ENCODE assay signal across 8 cellular contexts in the genomic region with DNA sequence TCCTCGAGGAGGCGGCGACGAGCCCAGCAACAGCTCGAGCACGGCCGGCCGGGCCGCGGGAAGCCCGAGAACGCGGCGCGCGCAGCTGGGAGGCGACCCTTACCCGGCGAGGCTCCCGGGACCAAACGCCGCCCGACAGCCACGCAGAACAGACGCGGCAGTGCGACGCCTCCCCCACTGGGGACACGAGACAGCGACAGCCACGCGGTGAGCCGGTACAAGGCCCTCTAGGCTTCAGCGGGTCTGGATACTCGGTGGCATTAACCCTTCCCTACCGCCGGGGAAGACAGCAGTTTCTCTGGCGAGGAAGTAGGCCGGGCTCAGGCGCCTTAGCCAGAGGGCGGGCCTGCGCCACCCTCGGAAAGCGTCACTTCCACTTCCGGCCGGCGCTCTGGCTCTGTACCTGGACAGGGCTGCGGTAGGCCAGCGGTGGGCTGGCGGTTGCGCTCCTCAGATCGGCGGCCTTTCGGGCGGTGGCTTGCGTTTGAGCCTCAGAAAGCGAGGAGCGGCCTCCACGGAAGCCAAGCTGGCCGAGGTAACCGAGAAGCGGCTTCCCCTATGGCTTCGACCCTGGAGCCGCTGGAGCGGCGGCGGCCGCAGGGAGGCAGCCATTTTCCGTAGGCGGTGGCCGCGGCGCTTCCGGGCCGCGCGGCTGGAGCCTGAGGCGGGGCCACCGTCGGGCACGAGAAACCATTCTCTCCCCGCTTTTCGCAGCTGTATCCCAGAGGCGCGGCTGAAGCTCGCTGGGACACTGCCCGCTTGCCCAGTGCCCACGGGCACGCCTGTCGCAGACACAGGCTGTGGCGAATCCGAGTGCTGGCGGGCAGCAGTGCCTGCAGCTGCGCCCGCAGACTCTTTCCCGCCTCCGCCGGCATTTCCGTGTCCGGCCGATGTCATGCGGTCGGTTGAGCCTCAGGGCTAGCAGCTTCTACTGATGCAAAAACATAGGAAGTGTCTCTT. TPM values are rescaled to one million over a fixed set of nuclear protein-coding genes. Genes with fewer than 3 reads are reported as not detected.
DNase-seq lines count a peak whose midpoint lies in the region; ATAC-seq and TF ChIP-seq lines count a peak whose summit lies in the region.

A gene with protein sequence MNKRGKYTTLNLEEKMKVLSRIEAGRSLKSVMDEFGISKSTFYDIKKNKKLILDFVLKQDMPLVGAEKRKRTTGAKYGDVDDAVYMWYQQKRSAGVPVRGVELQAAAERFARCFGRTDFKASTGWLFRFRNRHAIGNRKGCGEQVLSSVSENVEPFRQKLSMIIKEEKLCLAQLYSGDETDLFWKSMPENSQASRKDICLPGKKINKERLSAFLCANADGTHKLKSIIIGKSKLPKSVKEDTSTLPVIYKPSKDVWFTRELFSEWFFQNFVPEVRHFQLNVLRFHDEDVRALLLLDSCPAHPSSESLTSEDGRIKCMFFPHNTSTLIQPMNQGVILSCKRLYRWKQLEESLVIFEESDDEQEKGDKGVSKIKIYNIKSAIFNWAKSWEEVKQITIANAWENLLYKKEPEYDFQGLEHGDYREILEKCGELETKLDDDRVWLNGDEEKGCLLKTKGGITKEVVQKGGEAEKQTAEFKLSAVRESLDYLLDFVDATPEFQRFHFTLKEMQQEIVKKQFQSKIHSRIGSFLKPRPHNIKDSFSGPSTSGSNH (minus strand): TSS at position 322 of the 960 bp plus-strand sequence. CDS start 4,816 bp downstream, outside the sequence.
A gene (plus strand): TSS at position 389 of the 960 bp plus-strand sequence. CDS start 2,932 bp downstream, outside the sequence.

- peak; percentile 82 to 93 (median 85) for DNase-seq in CD4-positive, alpha-beta memory T cell
- DNase-seq in HK-2 (ENCODE audit: unreplicated experiment): peak; percentile 84
- peak; percentile 94 for DNase-seq in NOMO-1 treated with dmso at 0.1 percent for 144 hours (lab: John Stamatoyannopoulos, UW; ENCODE audit: unreplicated experiment)
- peak; percentile 83 for DNase-seq in activated CD8-positive, alpha-beta memory T cell treated with anti-CD3 and anti-CD28 coated beads, Interleukin-2, amount 50 U/mL, for 4 hours
- peak; percentile 73 for DNase-seq in endothelial cell (ENCODE audit: low spot score)
- peak; percentile 96 for DNase-seq in midbrain (lab: John Stamatoyannopoulos, UW)
- peak; percentile 63 to 69 for DNase-seq in stimulated activated CD8-positive, alpha-beta memory T cell treated with anti-CD3 and anti-CD28 coated beads, Interleukin-15, amount 100 ng/mL, for 4 hours (ENCODE audit: low read depth in 2 of 2)

- POLR2A ChIA-PET in CD4-positive, alpha-beta memory T cell (lab: Charles Lee; ENCODE audit: partially characterized antibody): interaction anchor here (0.6 to 5.3 kb wide), 23 partner anchors 10 to 204 kb away, joined by 3 to 76 read pairs (median 4); a partner anchor contains a TSS

- H3K27ac Mint-ChIP-seq in CD4-positive, alpha-beta memory T cell: peak within 1 kb of the TSS; percentile 64 to 84 (median 82)
- H3K27ac Mint-ChIP-seq in endothelial cell (ENCODE audit: unreplicated experiment): peak within 1 kb of the TSS; percentile 57

- H3K9me3 Mint-ChIP-seq in CD4-positive, alpha-beta memory T cell: peaks cover 0 to 65% (median 51%) of the 10 kb centered on the region in 8 donors
- H3K9me3 Mint-ChIP-seq in endothelial cell (ENCODE audit: unreplicated experiment): peaks cover 14% of the 10 kb centered on the region

- CTCF ChIA-PET in CD4-positive, alpha-beta memory T cell (lab: Charles Lee; ENCODE audit: partially characterized antibody): interaction anchor here (0.6 to 3.2 kb wide), 8 partner anchors 10 to 274 kb away, joined by 3 to 10 read pairs (median 3); a partner anchor contains a TSS

- intact Hi-C loops in CD4-positive, alpha-beta memory T cell (cut with micrococcal nuclease): loop anchor here (1.0 to 2.0 kb wide), 6 partner anchors 22 to 195 kb away; a partner anchor contains a TSS

- peaks cover 16% of the 10 kb centered on the region for H3K4me1 ChIP-seq in CD4-positive, alpha-beta memory T cell (ENCODE audit: insufficient read depth, low read length)

- peaks cover 21% of the 10 kb centered on the region for H3K36me3 ChIP-seq in CD4-positive, alpha-beta memory T cell (ENCODE audit: insufficient read depth, low read length)

- peaks cover 7 to 38% of the 10 kb centered on the region in 2 donors for H3K9me3 ChIP-seq in CD4-positive, alpha-beta memory T cell (ENCODE audit: control insufficient read depth in 1 of 2, low read length in 2 of 2)

- TF ChIP-seq CTCF in endothelial cell (IDR thresholded peaks at IDR 0.05; ENCODE audit: unreplicated experiment): no peak

- H3K27me3 Mint-ChIP-seq in CD4-positive, alpha-beta memory T cell: no peaks in the 10 kb centered on the region
- peaks cover 5% of the 10 kb centered on the region for H3K27me3 Mint-ChIP-seq in endothelial cell (ENCODE audit: unreplicated experiment)

- ATAC-seq in GM19452 (IDR thresholded peaks at IDR 0.05; ENCODE audit: unreplicated experiment): peak; percentile 97

- peaks cover 50 to 52% of the 10 kb centered on the region in 2 donors for H3K36me3 Mint-ChIP-seq in CD4-positive, alpha-beta memory T cell
- H3K36me3 Mint-ChIP-seq in endothelial cell (ENCODE audit: low read depth, unreplicated experiment): peaks cover 63% of the 10 kb centered on the region

- peaks cover 7 to 13% (median 11%) of the 10 kb centered on the region in 4 donors for H3K4me1 Mint-ChIP-seq in CD4-positive, alpha-beta memory T cell
- H3K4me1 Mint-ChIP-seq in endothelial cell (ENCODE audit: unreplicated experiment): no peaks in the 10 kb centered on the region

- H3K27ac ChIP-seq in CD4-positive, alpha-beta memory T cell (ENCODE audit: low read depth, low read length): peak within 1 kb of the TSS; percentile 70

- H3K4me3 ChIP-seq in CD4-positive, alpha-beta memory T cell (ENCODE audit: low read length in 2 of 2): peak within 1 kb of the TSS; percentile 80 to 88

- peak within 1 kb of the TSS; percentile 79 to 87 (median 85) for H3K4me3 Mint-ChIP-seq in CD4-positive, alpha-beta memory T cell
- H3K4me3 Mint-ChIP-seq in endothelial cell (ENCODE audit: unreplicated experiment): peak within 1 kb of the TSS; percentile 90

- H3K27me3 ChIP-seq in CD4-positive, alpha-beta memory T cell (ENCODE audit: insufficient read depth, low read length): no peaks in the 10 kb centered on the region

RNA-seq across cellular contexts. Expression of the first gene that starts in this region (rescaled TPM):
- total RNA-seq in CD4-positive, alpha-beta memory T cell: 10 to 100 TPM; 14.2 to 19.0 TPM
- polyA plus RNA-seq in CD4-positive, alpha-beta memory T cell: 1 to 10 TPM; 3.2 to 3.4 TPM
- total RNA-seq in endothelial cell (ENCODE audit: unreplicated experiment): 2.6 TPM

RNA-seq across cellular contexts. Expression of the second gene that starts in this region (rescaled TPM):
- total RNA-seq in CD4-positive, alpha-beta memory T cell: 10 to 100 TPM; 82.7 to 88.1 TPM
- 10 to 100 TPM; 10.8 to 24.5 TPM for polyA plus RNA-seq in CD4-positive, alpha-beta memory T cell
- 27.0 TPM for total RNA-seq in endothelial cell (ENCODE audit: unreplicated experiment)

Comparison
In these comparisons a context has a peak if more than half of its experiments do, and no peak if none do; other contexts are left out.
1. Peak in every context shown above with its lines: DNase-seq, ATAC-seq, H3K4me3 ChIP-seq and H3K27ac ChIP-seq.